Comparison of ENCODE assay signal across 14 cellular contexts in genomic region chr1:38685373-38685772, GRCh38.
A peak's percentile ranks its signal among the peaks of the same experiment; 100 is the strongest.
DNase-seq lines count a peak whose midpoint lies in the region; ATAC-seq lines count a peak whose summit lies in the region.
"Had no signal": no experiment of that assay in that cellular context is flagged by ENCODE, and none has a peak within 500 bp of the region (broad histone marks: within the 10 kb centered on the region; RNA-seq: fewer than 3 reads in every experiment).

No MANE protein-coding gene starts in this region.

- ATAC-seq in GM21367 (IDR thresholded peaks at IDR 0.05; ENCODE audit: unreplicated experiment) = no peak
- ATAC-seq in activated CD8-positive, alpha-beta memory T cell treated with anti-CD3 and anti-CD28 coated beads, Interleukin-2, amount 10 ng/mL, durations not matched to agents 7 days and 5 days = no peak
- ATAC-seq: CD8-positive, alpha-beta T cell; HCT116 had no signal

- H3K9me3 Mint-ChIP-seq in activated CD8-positive, alpha-beta memory T cell treated with anti-CD3 and anti-CD28 coated beads, Interleukin-2, amount 10 ng/mL, durations not matched to agents 7 days and 5 days (ENCODE audit: low read depth) = no peaks in the 10 kb centered on the region
- H3K9me3 Mint-ChIP-seq: CD8-positive, alpha-beta T cell had no signal

- H3K27ac Mint-ChIP-seq in activated CD8-positive, alpha-beta memory T cell treated with anti-CD3 and anti-CD28 coated beads, Interleukin-2, amount 10 ng/mL, durations not matched to agents 7 days and 5 days = no peak overlapping the region
- H3K27ac Mint-ChIP-seq: CD14-positive monocyte; CD8-positive, alpha-beta T cell had no signal

- CTCF ChIA-PET in activated CD8-positive, alpha-beta memory T cell treated with anti-CD3 and anti-CD28 coated beads, Interleukin-2, amount 10 ng/mL, durations not matched to agents 7 days and 5 days (lab: Charles Lee) = no interaction called here

- peaks cover 24% of the 10 kb centered on the region for H3K27me3 Mint-ChIP-seq in activated CD8-positive, alpha-beta memory T cell treated with anti-CD3 and anti-CD28 coated beads, Interleukin-2, amount 10 ng/mL, durations not matched to agents 7 days and 5 days

- H3K4me1 Mint-ChIP-seq in activated CD8-positive, alpha-beta memory T cell treated with anti-CD3 and anti-CD28 coated beads, Interleukin-2, amount 10 ng/mL, durations not matched to agents 7 days and 5 days = no peaks in the 10 kb centered on the region
- H3K4me1 Mint-ChIP-seq: CD14-positive monocyte had no signal

- no peaks in the 10 kb centered on the region for H3K36me3 ChIP-seq in MG63

- H3K4me3 Mint-ChIP-seq in activated CD8-positive, alpha-beta memory T cell treated with anti-CD3 and anti-CD28 coated beads, Interleukin-2, amount 10 ng/mL, durations not matched to agents 7 days and 5 days = no peak overlapping the region
- H3K4me3 Mint-ChIP-seq: CD14-positive monocyte; CD8-positive, alpha-beta T cell had no signal

- H3K27me3 ChIP-seq in MG63 = peaks cover 38% of the 10 kb centered on the region

- H3K4me3 ChIP-seq in MG63 = no peak overlapping the region

- H3K9me3 ChIP-seq in MG63 = no peaks in the 10 kb centered on the region

- DNase-seq in NCI-H82 (lab: John Stamatoyannopoulos, UW) = peak; percentile 31
- DNase-seq in NCI-H82 treated with DMSO at 0.1 percent for 48 hours (lab: John Stamatoyannopoulos, UW; ENCODE audit: unreplicated experiment) = no peak
- DNase-seq in NCI-H524 treated with DMSO at 0.1 percent for 48 hours (lab: John Stamatoyannopoulos, UW) = peak; percentile 28
- DNase-seq in left kidney (ENCODE audit: low read depth, low spot score) = peak; percentile 8
- peak; percentile 28 for DNase-seq in retina
- DNase-seq in MG63 = no peak
- no peak for DNase-seq in activated CD8-positive, alpha-beta memory T cell treated with anti-CD3 and anti-CD28 coated beads, Interleukin-2, amount 10 ng/mL, durations not matched to agents 7 days and 5 days
- DNase-seq: CD8-positive, alpha-beta T cell; COR-L47; DND-41; GDM1 had no signal

- H3K36me3 Mint-ChIP-seq in activated CD8-positive, alpha-beta memory T cell treated with anti-CD3 and anti-CD28 coated beads, Interleukin-2, amount 10 ng/mL, durations not matched to agents 7 days and 5 days = no peaks in the 10 kb centered on the region
- H3K36me3 Mint-ChIP-seq: CD14-positive monocyte; CD8-positive, alpha-beta T cell had no signal

Comparison
In these comparisons a context has a peak if more than half of its experiments do, and no peak if none do; other contexts are left out.
1. DNase-seq: peak in NCI-H82 (single experiment), NCI-H524 treated with DMSO at 0.1 percent for 48 hours (single experiment), left kidney (single experiment) and retina (single experiment); none in NCI-H82 treated with DMSO at 0.1 percent for 48 hours (single experiment), MG63 (single experiment) and activated CD8-positive, alpha-beta memory T cell treated with anti-CD3 and anti-CD28 coated beads, Interleukin-2, amount 10 ng/mL, durations not matched to agents 7 days and 5 days (single experiment).